ENCODE assay signal across 1 cellular context in the genomic region with DNA sequence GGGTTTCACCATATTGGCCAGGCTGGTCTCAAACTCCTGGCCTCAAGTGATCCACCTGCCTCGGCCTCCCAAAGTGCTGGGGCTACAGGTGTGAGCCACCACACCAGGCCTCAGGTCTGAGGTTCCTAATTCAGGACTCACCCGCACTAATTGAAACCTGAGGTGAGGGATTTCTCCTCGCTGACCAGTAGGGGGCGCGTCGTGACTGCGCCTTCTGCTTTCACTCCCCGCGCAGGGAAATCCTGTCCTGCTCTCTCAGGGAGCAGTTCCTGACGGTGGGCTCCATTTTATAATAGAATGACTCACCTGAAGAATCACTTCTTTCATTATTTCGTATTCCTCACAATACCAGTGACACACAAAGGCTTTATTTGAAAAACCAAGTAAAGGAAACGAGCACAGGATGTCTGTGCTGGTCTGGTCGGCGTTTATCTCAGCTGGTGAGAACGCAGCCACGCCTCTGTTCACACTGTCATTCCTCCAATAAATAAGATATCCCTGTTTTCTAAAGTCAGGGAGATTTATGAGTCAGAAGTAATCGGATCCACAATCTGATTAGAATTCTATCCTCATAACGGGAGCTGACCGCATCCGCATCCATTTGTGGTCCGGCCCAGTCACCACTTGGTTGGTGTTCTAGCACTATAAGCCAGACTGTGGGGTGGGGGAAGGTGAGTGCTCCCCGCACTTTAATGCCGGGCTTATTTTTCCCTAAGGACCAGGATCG.
TF ChIP-seq lines count a peak whose summit lies in the region.

No MANE protein-coding gene starts in this region.

TF ChIP-seq in HEK293, 187 proteins besides CTCF, POLR2A, EP300 and RAD21 (continued from another document and continues in another):
- TF ChIP-seq ZNF610 (tag by site-specific recombination; IDR thresholded peaks at IDR 0.05; ENCODE audit: borderline replicate concordance) (no peak), ZNF211 (tag by site-specific recombination; IDR thresholded peaks at IDR 0.05; ENCODE audit: low read depth) (no peak), PRDM1 (tag by site-specific recombination; IDR thresholded peaks at IDR 0.05) (peak; percentile 94), ZNF433 (tag by site-specific recombination; IDR thresholded peaks at IDR 0.05; ENCODE audit: low read depth) (no peak), ZNF112 (tag by site-specific recombination; IDR thresholded peaks at IDR 0.05) (no peak), ZNF843 (tag by site-specific recombination; IDR thresholded peaks at IDR 0.05) (peak; percentile 50; the same call in 1 of the 2 replicates), ZNF560 (tag by site-specific recombination; IDR thresholded peaks at IDR 0.05; ENCODE audit: borderline replicate concordance) (no peak), ZNF121 (tag by site-specific recombination; IDR thresholded peaks at IDR 0.05) (peak; percentile 83), ZNF202 (tag by site-specific recombination; IDR thresholded peaks at IDR 0.05; ENCODE audit: borderline replicate concordance) (no peak), ZNF791 (tag by site-specific recombination; IDR thresholded peaks at IDR 0.05) (no peak), ZNF350 (tag by site-specific recombination; IDR thresholded peaks at IDR 0.05) (no peak), ZNF19 (tag by site-specific recombination; IDR thresholded peaks at IDR 0.05; ENCODE audit: low read depth) (no peak), ZNF521 (tag by site-specific recombination; IDR thresholded peaks at IDR 0.05) (no peak), ZNF510 (tag by site-specific recombination; IDR thresholded peaks at IDR 0.05; ENCODE audit: insufficient replicate concordance) (peak; percentile 34), GLIS2 (tag by site-specific recombination; IDR thresholded peaks at IDR 0.05) (peak; percentile 34; the same call in 1 of the 2 replicates), ZNF837 (tag by site-specific recombination; IDR thresholded peaks at IDR 0.05) (no peak), KLF16 (tag by site-specific recombination; IDR thresholded peaks at IDR 0.05) (no peak), ZNF138 (tag by site-specific recombination; IDR thresholded peaks at IDR 0.05; ENCODE audit: borderline replicate concordance) (no peak), GFI1B (tag by site-specific recombination; IDR thresholded peaks at IDR 0.05) (0 out of 2 replicates have a peak, but pooled peaks have one; percentile 33), ZNF623 (tag by site-specific recombination; IDR thresholded peaks at IDR 0.05) (no peak), ZSCAN16 (tag by site-specific recombination; IDR thresholded peaks at IDR 0.05) (no peak), HOXD13 (CRISPR knock-in tag; IDR thresholded peaks at IDR 0.05; ENCODE audit: borderline replicate concordance) (no peak), OVOL3 (tag by site-specific recombination; IDR thresholded peaks at IDR 0.05) (peak; percentile 76; the same call in 1 of the 2 replicates), ZNF239 (tag by site-specific recombination; IDR thresholded peaks at IDR 0.05) (no peak), ZNF548 (tag by site-specific recombination; IDR thresholded peaks at IDR 0.05) (no peak), ZBTB7A (tag by site-specific recombination; IDR thresholded peaks at IDR 0.05; ENCODE audit: low read depth) (no peak), KLF7 (tag by site-specific recombination; IDR thresholded peaks at IDR 0.05; ENCODE audit: borderline replicate concordance) (no peak; the same call in 1 of the 2 replicates), ZNF354C (tag by site-specific recombination; IDR thresholded peaks at IDR 0.05; ENCODE audit: borderline replicate concordance, low read depth) (no peak), ZSCAN23 (tag by site-specific recombination; IDR thresholded peaks at IDR 0.05) (no peak), ZNF626 (tag by site-specific recombination; IDR thresholded peaks at IDR 0.05) (no peak), ZNF473 (tag by site-specific recombination; IDR thresholded peaks at IDR 0.05) (no peak), ZNF664 (tag by site-specific recombination; IDR thresholded peaks at IDR 0.05) (no peak), SP3 (tag by site-specific recombination; IDR thresholded peaks at IDR 0.05) (peak; percentile 39), KLF8 (tag by site-specific recombination; IDR thresholded peaks at IDR 0.05) (0 out of 2 replicates have a peak, but pooled peaks have one; percentile 42), ZNF292 (tag by site-specific recombination; IDR thresholded peaks at IDR 0.05; ENCODE audit: borderline replicate concordance, low read depth) (no peak), ZNF341 (tag by site-specific recombination; IDR thresholded peaks at IDR 0.05; ENCODE audit: low read depth) (no peak)
- TF ChIP-seq, protein P1, sequence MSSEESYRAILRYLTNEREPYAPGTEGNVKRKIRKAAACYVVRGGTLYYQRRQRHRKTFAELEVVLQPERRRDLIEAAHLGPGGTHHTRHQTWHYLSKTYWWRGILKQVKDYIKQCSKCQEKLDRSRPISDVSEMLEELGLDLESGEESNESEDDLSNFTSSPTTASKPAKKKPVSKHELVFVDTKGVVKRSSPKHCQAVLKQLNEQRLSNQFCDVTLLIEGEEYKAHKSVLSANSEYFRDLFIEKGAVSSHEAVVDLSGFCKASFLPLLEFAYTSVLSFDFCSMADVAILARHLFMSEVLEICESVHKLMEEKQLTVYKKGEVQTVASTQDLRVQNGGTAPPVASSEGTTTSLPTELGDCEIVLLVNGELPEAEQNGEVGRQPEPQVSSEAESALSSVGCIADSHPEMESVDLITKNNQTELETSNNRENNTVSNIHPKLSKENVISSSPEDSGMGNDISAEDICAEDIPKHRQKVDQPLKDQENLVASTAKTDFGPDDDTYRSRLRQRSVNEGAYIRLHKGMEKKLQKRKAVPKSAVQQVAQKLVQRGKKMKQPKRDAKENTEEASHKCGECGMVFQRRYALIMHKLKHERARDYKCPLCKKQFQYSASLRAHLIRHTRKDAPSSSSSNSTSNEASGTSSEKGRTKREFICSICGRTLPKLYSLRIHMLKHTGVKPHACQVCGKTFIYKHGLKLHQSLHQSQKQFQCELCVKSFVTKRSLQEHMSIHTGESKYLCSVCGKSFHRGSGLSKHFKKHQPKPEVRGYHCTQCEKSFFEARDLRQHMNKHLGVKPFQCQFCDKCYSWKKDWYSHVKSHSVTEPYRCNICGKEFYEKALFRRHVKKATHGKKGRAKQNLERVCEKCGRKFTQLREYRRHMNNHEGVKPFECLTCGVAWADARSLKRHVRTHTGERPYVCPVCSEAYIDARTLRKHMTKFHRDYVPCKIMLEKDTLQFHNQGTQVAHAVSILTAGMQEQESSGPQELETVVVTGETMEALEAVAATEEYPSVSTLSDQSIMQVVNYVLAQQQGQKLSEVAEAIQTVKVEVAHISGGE (tag by site-specific recombination; conservative IDR thresholded peaks at IDR 0.05; ENCODE audit: low read depth) = no peak; the same call in 1 of the 2 replicates
- TF ChIP-seq, protein P2, sequence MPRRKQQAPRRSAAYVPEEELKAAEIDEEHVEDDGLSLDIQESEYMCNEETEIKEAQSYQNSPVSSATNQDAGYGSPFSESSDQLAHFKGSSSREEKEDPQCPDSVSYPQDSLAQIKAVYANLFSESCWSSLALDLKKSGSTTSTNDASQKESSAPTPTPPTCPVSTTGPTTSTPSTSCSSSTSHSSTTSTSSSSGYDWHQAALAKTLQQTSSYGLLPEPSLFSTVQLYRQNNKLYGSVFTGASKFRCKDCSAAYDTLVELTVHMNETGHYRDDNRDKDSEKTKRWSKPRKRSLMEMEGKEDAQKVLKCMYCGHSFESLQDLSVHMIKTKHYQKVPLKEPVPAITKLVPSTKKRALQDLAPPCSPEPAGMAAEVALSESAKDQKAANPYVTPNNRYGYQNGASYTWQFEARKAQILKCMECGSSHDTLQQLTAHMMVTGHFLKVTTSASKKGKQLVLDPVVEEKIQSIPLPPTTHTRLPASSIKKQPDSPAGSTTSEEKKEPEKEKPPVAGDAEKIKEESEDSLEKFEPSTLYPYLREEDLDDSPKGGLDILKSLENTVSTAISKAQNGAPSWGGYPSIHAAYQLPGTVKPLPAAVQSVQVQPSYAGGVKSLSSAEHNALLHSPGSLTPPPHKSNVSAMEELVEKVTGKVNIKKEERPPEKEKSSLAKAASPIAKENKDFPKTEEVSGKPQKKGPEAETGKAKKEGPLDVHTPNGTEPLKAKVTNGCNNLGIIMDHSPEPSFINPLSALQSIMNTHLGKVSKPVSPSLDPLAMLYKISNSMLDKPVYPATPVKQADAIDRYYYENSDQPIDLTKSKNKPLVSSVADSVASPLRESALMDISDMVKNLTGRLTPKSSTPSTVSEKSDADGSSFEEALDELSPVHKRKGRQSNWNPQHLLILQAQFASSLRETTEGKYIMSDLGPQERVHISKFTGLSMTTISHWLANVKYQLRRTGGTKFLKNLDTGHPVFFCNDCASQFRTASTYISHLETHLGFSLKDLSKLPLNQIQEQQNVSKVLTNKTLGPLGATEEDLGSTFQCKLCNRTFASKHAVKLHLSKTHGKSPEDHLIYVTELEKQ (tag by site-specific recombination; IDR thresholded peaks at IDR 0.05; ENCODE audit: borderline replicate concordance) = no peak
- TF ChIP-seq, protein P3, sequence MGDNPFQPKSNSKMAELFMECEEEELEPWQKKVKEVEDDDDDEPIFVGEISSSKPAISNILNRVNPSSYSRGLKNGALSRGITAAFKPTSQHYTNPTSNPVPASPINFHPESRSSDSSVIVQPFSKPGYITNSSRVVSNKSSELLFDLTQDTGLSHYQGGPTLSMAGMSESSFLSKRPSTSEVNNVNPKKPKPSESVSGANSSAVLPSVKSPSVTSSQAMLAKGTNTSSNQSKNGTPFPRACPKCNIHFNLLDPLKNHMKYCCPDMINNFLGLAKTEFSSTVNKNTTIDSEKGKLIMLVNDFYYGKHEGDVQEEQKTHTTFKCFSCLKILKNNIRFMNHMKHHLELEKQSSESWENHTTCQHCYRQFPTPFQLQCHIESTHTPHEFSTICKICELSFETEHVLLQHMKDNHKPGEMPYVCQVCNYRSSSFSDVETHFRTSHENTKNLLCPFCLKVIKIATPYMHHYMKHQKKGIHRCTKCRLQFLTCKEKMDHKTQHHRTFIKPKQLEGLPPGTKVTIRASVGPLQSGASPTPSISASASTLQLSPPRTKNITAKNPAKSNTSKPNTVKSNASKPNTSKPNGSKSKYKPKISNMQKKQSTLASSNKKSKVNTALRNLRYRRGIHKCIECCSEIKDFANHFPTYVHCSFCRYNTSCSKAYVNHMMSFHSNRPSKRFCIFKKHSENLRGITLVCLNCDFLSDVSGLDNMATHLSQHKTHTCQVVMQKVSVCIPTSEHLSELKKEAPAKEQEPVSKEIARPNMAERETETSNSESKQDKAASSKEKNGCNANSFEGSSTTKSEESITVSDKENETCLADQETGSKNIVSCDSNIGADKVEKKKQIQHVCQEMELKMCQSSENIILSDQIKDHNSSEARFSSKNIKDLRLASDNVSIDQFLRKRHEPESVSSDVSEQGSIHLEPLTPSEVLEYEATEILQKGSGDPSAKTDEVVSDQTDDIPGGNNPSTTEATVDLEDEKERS (tag by site-specific recombination; IDR thresholded peaks at IDR 0.05) = peak; percentile 8; the same call in 1 of the 2 replicates
- TF ChIP-seq, protein P4, sequence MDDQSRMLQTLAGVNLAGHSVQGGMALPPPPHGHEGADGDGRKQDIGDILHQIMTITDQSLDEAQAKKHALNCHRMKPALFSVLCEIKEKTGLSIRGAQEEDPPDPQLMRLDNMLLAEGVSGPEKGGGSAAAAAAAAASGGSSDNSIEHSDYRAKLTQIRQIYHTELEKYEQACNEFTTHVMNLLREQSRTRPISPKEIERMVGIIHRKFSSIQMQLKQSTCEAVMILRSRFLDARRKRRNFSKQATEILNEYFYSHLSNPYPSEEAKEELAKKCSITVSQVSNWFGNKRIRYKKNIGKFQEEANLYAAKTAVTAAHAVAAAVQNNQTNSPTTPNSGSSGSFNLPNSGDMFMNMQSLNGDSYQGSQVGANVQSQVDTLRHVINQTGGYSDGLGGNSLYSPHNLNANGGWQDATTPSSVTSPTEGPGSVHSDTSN (CRISPR knock-in tag; IDR thresholded peaks at IDR 0.05) = no peak
- TF ChIP-seq, protein P5, sequence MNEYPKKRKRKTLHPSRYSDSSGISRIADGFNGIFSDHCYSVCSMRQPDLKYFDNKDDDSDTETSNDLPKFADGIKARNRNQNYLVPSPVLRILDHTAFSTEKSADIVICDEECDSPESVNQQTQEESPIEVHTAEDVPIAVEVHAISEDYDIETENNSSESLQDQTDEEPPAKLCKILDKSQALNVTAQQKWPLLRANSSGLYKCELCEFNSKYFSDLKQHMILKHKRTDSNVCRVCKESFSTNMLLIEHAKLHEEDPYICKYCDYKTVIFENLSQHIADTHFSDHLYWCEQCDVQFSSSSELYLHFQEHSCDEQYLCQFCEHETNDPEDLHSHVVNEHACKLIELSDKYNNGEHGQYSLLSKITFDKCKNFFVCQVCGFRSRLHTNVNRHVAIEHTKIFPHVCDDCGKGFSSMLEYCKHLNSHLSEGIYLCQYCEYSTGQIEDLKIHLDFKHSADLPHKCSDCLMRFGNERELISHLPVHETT (tag by site-specific recombination; IDR thresholded peaks at IDR 0.05) = 0 out of 2 replicates have a peak, but pooled peaks have one; percentile 51
- TF ChIP-seq, protein P6, sequence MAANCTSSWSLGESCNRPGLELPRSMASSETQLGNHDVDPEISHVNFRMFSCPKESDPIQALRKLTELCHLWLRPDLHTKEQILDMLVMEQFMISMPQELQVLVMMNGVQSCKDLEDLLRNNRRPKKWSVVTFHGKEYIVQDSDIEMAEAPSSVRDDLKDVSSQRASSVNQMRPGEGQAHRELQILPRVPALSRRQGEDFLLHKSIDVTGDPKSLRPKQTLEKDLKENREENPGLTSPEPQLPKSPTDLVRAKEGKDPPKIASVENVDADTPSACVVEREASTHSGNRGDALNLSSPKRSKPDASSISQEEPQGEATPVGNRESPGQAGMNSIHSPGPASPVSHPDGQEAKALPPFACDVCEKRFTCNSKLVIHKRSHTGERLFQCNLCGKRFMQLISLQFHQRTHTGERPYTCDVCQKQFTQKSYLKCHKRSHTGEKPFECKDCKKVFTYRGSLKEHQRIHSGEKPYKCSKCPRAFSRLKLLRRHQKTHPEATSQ (tag by site-specific recombination; IDR thresholded peaks at IDR 0.05) = no peak
- TF ChIP-seq, protein P7, sequence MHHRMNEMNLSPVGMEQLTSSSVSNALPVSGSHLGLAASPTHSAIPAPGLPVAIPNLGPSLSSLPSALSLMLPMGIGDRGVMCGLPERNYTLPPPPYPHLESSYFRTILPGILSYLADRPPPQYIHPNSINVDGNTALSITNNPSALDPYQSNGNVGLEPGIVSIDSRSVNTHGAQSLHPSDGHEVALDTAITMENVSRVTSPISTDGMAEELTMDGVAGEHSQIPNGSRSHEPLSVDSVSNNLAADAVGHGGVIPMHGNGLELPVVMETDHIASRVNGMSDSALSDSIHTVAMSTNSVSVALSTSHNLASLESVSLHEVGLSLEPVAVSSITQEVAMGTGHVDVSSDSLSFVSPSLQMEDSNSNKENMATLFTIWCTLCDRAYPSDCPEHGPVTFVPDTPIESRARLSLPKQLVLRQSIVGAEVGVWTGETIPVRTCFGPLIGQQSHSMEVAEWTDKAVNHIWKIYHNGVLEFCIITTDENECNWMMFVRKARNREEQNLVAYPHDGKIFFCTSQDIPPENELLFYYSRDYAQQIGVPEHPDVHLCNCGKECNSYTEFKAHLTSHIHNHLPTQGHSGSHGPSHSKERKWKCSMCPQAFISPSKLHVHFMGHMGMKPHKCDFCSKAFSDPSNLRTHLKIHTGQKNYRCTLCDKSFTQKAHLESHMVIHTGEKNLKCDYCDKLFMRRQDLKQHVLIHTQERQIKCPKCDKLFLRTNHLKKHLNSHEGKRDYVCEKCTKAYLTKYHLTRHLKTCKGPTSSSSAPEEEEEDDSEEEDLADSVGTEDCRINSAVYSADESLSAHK (tag by site-specific recombination; IDR thresholded peaks at IDR 0.05) = no peak
